ENCODE assay signal across 8 cellular contexts in genomic region chr16:23556881-23557778, GRCh38. TPM values are rescaled to one million over a fixed set of nuclear protein-coding genes. Genes with fewer than 3 reads are reported as not detected.
DNase-seq lines count a peak whose midpoint lies in the region; ATAC-seq and TF ChIP-seq lines count a peak whose summit lies in the region.

TSS of gene EARS2 (minus strand) at chr16:23557350. CDS start at chr16:23557343, 7 bp downstream.
TSS of gene UBFD1 (plus strand) at chr16:23557727. CDS start at chr16:23557743, 16 bp downstream.

- peak; percentile 93 for TF ChIP-seq POLR2A in GM19193 (IDR thresholded peaks at IDR 0.05; ENCODE audit: extremely low read depth, insufficient read depth, insufficient read length)

- TF ChIP-seq CTCF in BE2C (IDR thresholded peaks at IDR 0.05; ENCODE audit: low read depth, low read length) (peak; percentile 89), choroid plexus epithelial cell (conservative IDR thresholded peaks at IDR 0.05; ENCODE audit: low read depth, low read length) (peak; percentile 73)

- peaks cover 42% of the 10 kb centered on the region for H3K36me3 ChIP-seq in BE2C

- H3K27me3 ChIP-seq in BE2C = no peaks in the 10 kb centered on the region

- H3K9me3 ChIP-seq in BE2C = no peaks in the 10 kb centered on the region; the same call in 1 of the 2 replicates

- ATAC-seq in HG03439 (IDR thresholded peaks at IDR 0.05; ENCODE audit: unreplicated experiment) = peak; percentile 88

- H3K4me3 ChIP-seq in BE2C (ENCODE audit: low read depth, low read length) = peak within 1 kb of the TSS; percentile 94
- peak within 1 kb of the TSS; percentile 92 for H3K4me3 ChIP-seq in choroid plexus epithelial cell (ENCODE audit: low read depth, low read length)

- no peaks in the 10 kb centered on the region for H3K4me1 ChIP-seq in BE2C

- DNase-seq in BE2C = peak; percentile 99
- peak; percentile 99 for DNase-seq in NCI-H510A (lab: John Stamatoyannopoulos, UW)
- DNase-seq in activated CD4-positive, alpha-beta T cell treated with anti-CD3 and anti-CD28 coated beads for 1 hour = peak; percentile 92
- DNase-seq in choroid plexus epithelial cell (ENCODE audit: low read depth) = peak; percentile 99
- DNase-seq in kidney glomerular epithelial cell (lab: John Stamatoyannopoulos, UW) = peak; percentile 95
- DNase-seq in stimulated activated CD4-positive, alpha-beta T cell treated with anti-CD3 and anti-CD28 coated beads, Interleukin-1b, Interleukin-23, amount 100 ng/mL, for 1 hour (ENCODE audit: low read depth in 2 of 2) = peak; percentile 84 to 96

RNA-seq across cellular contexts. Expression of gene EARS2, which starts in this region (rescaled TPM):
- polyA plus RNA-seq in BE2C (2012; ENCODE audit: insufficient read depth, insufficient read length, low read depth) = 36.7 TPM

RNA-seq across cellular contexts. Expression of gene UBFD1, which starts in this region (rescaled TPM):
- 76.7 TPM for polyA plus RNA-seq in BE2C (2012; ENCODE audit: insufficient read depth, insufficient read length, low read depth)

Comparison
In these comparisons a context has a peak if more than half of its experiments do, and no peak if none do; other contexts are left out.
1. Peak in every context shown above with its lines: DNase-seq, ATAC-seq and H3K4me3 ChIP-seq.